11 cellular contexts compared by ENCODE assay signal in genomic region chr17:40538936-40539705, GRCh38. TPM values are rescaled to one million over a fixed set of nuclear protein-coding genes. Genes with fewer than 3 reads are reported as not detected.
DNase-seq lines count a peak whose midpoint lies in the region; ATAC-seq, FAIRE-seq and TF ChIP-seq lines count a peak whose summit lies in the region.
"Had no signal": no experiment of that assay in that cellular context is flagged by ENCODE, and none has a peak within 500 bp of the region (broad histone marks: within the 10 kb centered on the region; RNA-seq: fewer than 3 reads in every experiment).

No MANE protein-coding gene starts in this region.

- no peaks in the 10 kb centered on the region for H3K36me3 Mint-ChIP-seq in CD8-positive, alpha-beta T cell

- no peak overlapping the region for H3K4me3 ChIP-seq in CD8-positive, alpha-beta T cell (ENCODE audit: low read depth, low read length)
- no peak overlapping the region for H3K4me3 ChIP-seq in rectal smooth muscle tissue (ENCODE audit: low read length)

- H3K27ac Mint-ChIP-seq in CD8-positive, alpha-beta T cell, result peak overlapping the region; percentile 96

- H3K36me3 ChIP-seq in CD8-positive, alpha-beta T cell (ENCODE audit: insufficient read depth, low read length), result no peaks in the 10 kb centered on the region
- no peaks in the 10 kb centered on the region for H3K36me3 ChIP-seq in rectal smooth muscle tissue (ENCODE audit: control insufficient read depth, insufficient read depth, low read length)

- no peak overlapping the region for H3K9ac ChIP-seq in rectal smooth muscle tissue (ENCODE audit: low read length)

- peaks cover 93% of the 10 kb centered on the region for H3K4me1 Mint-ChIP-seq in CD8-positive, alpha-beta T cell (ENCODE audit: low read depth)

- FAIRE-seq in H54 (lab: Jason Lieb, UNC), result no peak

- no peak overlapping the region for H3K4me3 Mint-ChIP-seq in CD8-positive, alpha-beta T cell

- no peaks in the 10 kb centered on the region for H3K9me3 ChIP-seq in CD8-positive, alpha-beta T cell (ENCODE audit: low read length)

- intact Hi-C loops in CD8-positive, alpha-beta T cell (cut with DNase I, micrococcal nuclease), result no loop called here

- no peak overlapping the region for H3K27ac ChIP-seq in CD8-positive, alpha-beta T cell (ENCODE audit: low read depth, low read length)
- peak overlapping the region; percentile 34 for H3K27ac ChIP-seq in foreskin keratinocyte
- H3K27ac ChIP-seq in rectal smooth muscle tissue (ENCODE audit: low read depth, low read length), result peak overlapping the region; percentile 3

- POLR2A ChIA-PET in CD8-positive, alpha-beta T cell (lab: Charles Lee), result interaction anchor here (1.1 to 26.4 kb wide), 6 partner anchors 13 to 86 kb away, joined by 3 to 755 read pairs (median 4); partner anchors contain the start of gene CCR7

- H3K27me3 Mint-ChIP-seq in CD8-positive, alpha-beta T cell (ENCODE audit: low read depth), result no peaks in the 10 kb centered on the region

- TF ChIP-seq POLR2A in H54 (IDR thresholded peaks at IDR 0.05; ENCODE audit: low read depth, low read length), result no peak

- peaks cover 86% of the 10 kb centered on the region for H3K4me1 ChIP-seq in CD8-positive, alpha-beta T cell (ENCODE audit: insufficient read depth, low read length)
- H3K4me1 ChIP-seq in foreskin keratinocyte (peaks cover 40% of the 10 kb centered on the region), rectal smooth muscle tissue (ENCODE audit: control insufficient read depth, insufficient read depth, low read length) (peaks cover 32% of the 10 kb centered on the region)

- CTCF ChIA-PET in CD8-positive, alpha-beta T cell (lab: Charles Lee), result interaction anchor here (0.7 to 16.5 kb wide), 9 partner anchors 11 to 181 kb away, joined by 4 to 470 read pairs (median 7); partner anchors contain the start of genes CCR7 and IGFBP4

- H3K27me3 ChIP-seq in CD8-positive, alpha-beta T cell (ENCODE audit: insufficient read depth, low read length), result no peaks in the 10 kb centered on the region
- H3K27me3 ChIP-seq in foreskin keratinocyte (no peaks in the 10 kb centered on the region), rectal smooth muscle tissue (ENCODE audit: control insufficient read depth, insufficient read depth, low read length) (no peaks in the 10 kb centered on the region)

- no peak for DNase-seq in CD8-positive, alpha-beta T cell
- DNase-seq in SW480 (ENCODE audit: low spot score) (peak; percentile 69), foreskin keratinocyte (peak in 1 of 2 donors; percentile 65), H54 (ENCODE audit: insufficient read length, low spot score) (no peak), SKM-1 treated with dmso at 0.1 percent for 144 hours (lab: John Stamatoyannopoulos, UW; ENCODE audit: unreplicated experiment) (no peak), superior temporal gyrus (ENCODE audit: extremely low spot score) (no peak)
- DNase-seq: DMS79; stimulated activated CD4-positive, alpha-beta T cell treated with anti-CD3 and anti-CD28 coated beads, Interleukin-4, amount 100 ng/mL, for 4 hours had no signal

- no peaks in the 10 kb centered on the region for H3K9me3 Mint-ChIP-seq in CD8-positive, alpha-beta T cell

- ATAC-seq in CD8-positive, alpha-beta T cell, result no peak
- ATAC-seq in foreskin keratinocyte (no peak), HG03342 (IDR thresholded peaks at IDR 0.05; ENCODE audit: unreplicated experiment) (no peak)

- no peak for TF ChIP-seq CTCF in CD8-positive, alpha-beta T cell (IDR thresholded peaks at IDR 0.05)
- no peak for TF ChIP-seq CTCF in foreskin keratinocyte (conservative IDR thresholded peaks at IDR 0.05)

RNA-seq across cellular contexts. Expression of gene CCR7, which starts 26.2 kb away (rescaled TPM):
- 100 to 1,000 TPM; 196 to 199 TPM for total RNA-seq in CD8-positive, alpha-beta T cell
- not detected in 2 replicates for total RNA-seq in foreskin keratinocyte
- not detected in 2 replicates for polyA plus RNA-seq in foreskin keratinocyte
- total RNA-seq: fibroblast of villous mesenchyme had no signal

RNA-seq across cellular contexts. Expression of gene TNS4, which starts 37.7 kb away (rescaled TPM):
- 1 to 10 TPM; 1.9 to 2.9 TPM for total RNA-seq in CD8-positive, alpha-beta T cell
- total RNA-seq in foreskin keratinocyte, result 285 and 352 TPM in 2 replicates
- 271 and 305 TPM in 2 replicates for polyA plus RNA-seq in foreskin keratinocyte
- total RNA-seq: fibroblast of villous mesenchyme had no signal

Comparison
In these comparisons a context has a peak if more than half of its experiments do, and no peak if none do; other contexts are left out.
1. RNA of gene CCR7, which starts 26.2 kb away (total RNA-seq): 196 to 199 TPM in CD8-positive, alpha-beta T cell; not detected in foreskin keratinocyte; every median in the first group is over 100 times any median in the second.
2. RNA of gene TNS4, which starts 37.7 kb away (total RNA-seq): 285 to 352 TPM in foreskin keratinocyte; 1.9 to 2.9 TPM in CD8-positive, alpha-beta T cell; every median in the first group is over 10 times any median in the second.